ENCODE assay signal across 16 cellular contexts in genomic region chr6:151352410-151353399, GRCh38.
"Had no signal": no experiment of that assay in that cellular context is flagged by ENCODE, and none has a peak within 500 bp of the region (broad histone marks: within the 10 kb centered on the region; RNA-seq: fewer than 3 reads in every experiment).

No MANE protein-coding gene starts in this region.

- H3K36me3 Mint-ChIP-seq: activated naive CD4-positive, alpha-beta T cell treated with anti-CD3 and anti-CD28 coated beads, Interleukin-2, amount 50 U/mL, for 24 hours; natural killer cell treated with Interleukin-12 subunit alpha and Interleukin-12 subunit beta and Interleukin-15 and Interleukin-18, amount 100 ng/mL, for 72 hours had no signal

- H3K36me3 ChIP-seq: neutrophil, pancreas had no signal

- H3K9me3 ChIP-seq: ascending aorta, esophagus muscularis mucosa, neutrophil, pancreas, sigmoid colon had no signal

- H3K9me3 Mint-ChIP-seq: activated CD4-positive, alpha-beta memory T cell treated with anti-CD3 and anti-CD28 coated beads, Interleukin-2, amount 10 ng/mL, durations not matched to agents 7 days and 5 days; activated naive CD4-positive, alpha-beta T cell treated with anti-CD3 and anti-CD28 coated beads, Interleukin-2, amount 50 U/mL, for 24 hours; activated T-cell treated with anti-CD3 and anti-CD28 coated beads, Interleukin-2, amount 50 U/mL, for 24 hours; natural killer cell treated with Interleukin-12 subunit alpha and Interleukin-12 subunit beta and Interleukin-15 and Interleukin-18, amount 100 ng/mL, for 72 hours; stimulated activated naive B cell treated with anti-CD40 and anti-IgM and Interleukin-4, amounts not matched to agents 10 μg/mL and 1 μg/mL and 100 μg/mL, for 72 hours; WTC11 had no signal

- H3K4me1 ChIP-seq: ascending aorta, pancreas had no signal

- H2AFZ ChIP-seq: hepatocyte had no signal

- H3K4me3 ChIP-seq: ascending aorta, coronary artery, esophagus muscularis mucosa, hepatocyte, pancreas, sigmoid colon had no signal

- H3K27ac Mint-ChIP-seq: activated CD4-positive, alpha-beta memory T cell treated with anti-CD3 and anti-CD28 coated beads, Interleukin-2, amount 10 ng/mL, durations not matched to agents 7 days and 5 days; activated CD4-positive, alpha-beta T cell treated with anti-CD3 and anti-CD28 coated beads for 36 hours; activated naive CD4-positive, alpha-beta T cell treated with anti-CD3 and anti-CD28 coated beads, Interleukin-2, amount 50 U/mL, for 24 hours; activated T-cell treated with anti-CD3 and anti-CD28 coated beads, Interleukin-2, amount 50 U/mL, for 24 hours; natural killer cell treated with Interleukin-12 subunit alpha and Interleukin-12 subunit beta and Interleukin-15 and Interleukin-18, amount 100 ng/mL, for 72 hours; stimulated activated naive B cell treated with anti-CD40 and anti-IgM and Interleukin-4, amounts not matched to agents 10 μg/mL and 1 μg/mL and 100 μg/mL, for 72 hours; WTC11 had no signal

- H3K4me3 Mint-ChIP-seq: activated CD4-positive, alpha-beta memory T cell treated with anti-CD3 and anti-CD28 coated beads, Interleukin-2, amount 10 ng/mL, durations not matched to agents 7 days and 5 days; activated CD4-positive, alpha-beta T cell treated with anti-CD3 and anti-CD28 coated beads for 36 hours; activated naive CD4-positive, alpha-beta T cell treated with anti-CD3 and anti-CD28 coated beads, Interleukin-2, amount 50 U/mL, for 24 hours; activated T-cell treated with anti-CD3 and anti-CD28 coated beads, Interleukin-2, amount 50 U/mL, for 24 hours; natural killer cell treated with Interleukin-12 subunit alpha and Interleukin-12 subunit beta and Interleukin-15 and Interleukin-18, amount 100 ng/mL, for 72 hours; stimulated activated naive B cell treated with anti-CD40 and anti-IgM and Interleukin-4, amounts not matched to agents 10 μg/mL and 1 μg/mL and 100 μg/mL, for 72 hours; WTC11 had no signal

- H3K27ac ChIP-seq: ascending aorta, coronary artery, esophagus muscularis mucosa, hepatocyte, neutrophil, pancreas had no signal

- H3K4me1 Mint-ChIP-seq: stimulated activated naive B cell treated with anti-CD40 and anti-IgM and Interleukin-4, amounts not matched to agents 10 μg/mL and 1 μg/mL and 100 μg/mL, for 72 hours; WTC11 had no signal

- DNase-seq: activated CD4-positive, alpha-beta memory T cell treated with anti-CD3 and anti-CD28 coated beads, Interleukin-2, amount 10 ng/mL, durations not matched to agents 7 days and 5 days; activated CD4-positive, alpha-beta T cell treated with anti-CD3 and anti-CD28 coated beads for 36 hours; activated effector memory CD4-positive, alpha-beta T cell treated with Interleukin-2 at 50 U/mL for 16 hours; activated T-cell treated with anti-CD3 and anti-CD28 coated beads, Interleukin-2, amount 50 U/mL, for 24 hours; pancreas; sigmoid colon; stimulated activated CD4-positive, alpha-beta T cell treated with anti-CD3 and anti-CD28 coated beads, Interleukin-4, amount 100 ng/mL, for 4 hours; stimulated activated naive B cell treated with anti-CD40 and anti-IgM and Interleukin-4, amounts not matched to agents 10 μg/mL and 1 μg/mL and 100 μg/mL, for 72 hours had no signal

- H3K27me3 Mint-ChIP-seq: activated CD4-positive, alpha-beta T cell treated with anti-CD3 and anti-CD28 coated beads for 36 hours; activated naive CD4-positive, alpha-beta T cell treated with anti-CD3 and anti-CD28 coated beads, Interleukin-2, amount 50 U/mL, for 24 hours; activated T-cell treated with anti-CD3 and anti-CD28 coated beads, Interleukin-2, amount 50 U/mL, for 24 hours; natural killer cell treated with Interleukin-12 subunit alpha and Interleukin-12 subunit beta and Interleukin-15 and Interleukin-18, amount 100 ng/mL, for 72 hours; stimulated activated naive B cell treated with anti-CD40 and anti-IgM and Interleukin-4, amounts not matched to agents 10 μg/mL and 1 μg/mL and 100 μg/mL, for 72 hours had no signal

- ATAC-seq: activated CD4-positive, alpha-beta T cell treated with anti-CD3 and anti-CD28 coated beads for 36 hours; natural killer cell treated with Interleukin-12 subunit alpha and Interleukin-12 subunit beta and Interleukin-15 and Interleukin-18, amount 100 ng/mL, for 72 hours; pancreas; stimulated activated naive B cell treated with anti-CD40 and anti-IgM and Interleukin-4, amounts not matched to agents 10 μg/mL and 1 μg/mL and 100 μg/mL, for 72 hours; WTC11 had no signal

- H3K79me2 ChIP-seq: hepatocyte had no signal

- H3K4me2 ChIP-seq: hepatocyte had no signal

- H3K27me3 ChIP-seq: ascending aorta, esophagus muscularis mucosa, hepatocyte, neutrophil, pancreas, sigmoid colon had no signal
